1 cellular context compared by ENCODE assay signal in genomic region chr11:86172894-86173293, GRCh38.
TF ChIP-seq lines count a peak whose summit lies in the region.

No MANE protein-coding gene starts in this region.

TF ChIP-seq in GM23338, 12 proteins besides CTCF, POLR2A, EP300 and RAD21 (continued from another document):
- no peak for TF ChIP-seq REST (IDR thresholded peaks at IDR 0.05; ENCODE audit: unreplicated experiment)
- TF ChIP-seq STAT1 (IDR thresholded peaks at IDR 0.05; ENCODE audit: unreplicated experiment) = no peak
- no peak for TF ChIP-seq JUNB (IDR thresholded peaks at IDR 0.05; ENCODE audit: unreplicated experiment)
